Comparison of ENCODE assay signal across 8 cellular contexts in the genomic region with DNA sequence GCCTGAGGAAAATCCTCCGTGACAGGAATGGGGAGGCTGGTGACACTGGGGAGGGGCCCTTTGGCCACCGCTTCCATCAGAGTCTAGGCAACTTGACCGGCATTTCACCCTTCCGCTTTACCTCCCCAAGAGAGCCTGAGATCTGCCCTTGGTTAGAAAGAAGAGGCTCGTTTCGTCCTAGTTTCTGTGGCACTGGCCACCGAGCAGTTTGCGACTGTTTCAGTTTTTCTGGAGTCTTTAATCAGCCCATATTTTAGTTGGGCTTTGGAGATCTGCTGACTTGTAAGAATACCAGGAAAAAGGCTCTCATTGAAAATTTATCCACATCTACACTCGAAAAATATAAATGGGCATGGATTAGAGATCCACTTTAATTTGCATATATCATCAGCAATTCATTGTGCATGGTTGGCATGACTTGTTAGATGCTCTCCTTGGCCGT. TPM values are rescaled to one million over a fixed set of nuclear protein-coding genes. Genes with fewer than 3 reads are reported as not detected.
DNase-seq lines count a peak whose midpoint lies in the region; ATAC-seq, FAIRE-seq and TF ChIP-seq lines count a peak whose summit lies in the region.

No MANE protein-coding gene starts in this region.

- TF ChIP-seq CTCF in BJ (IDR thresholded peaks at IDR 0.05; ENCODE audit: insufficient read depth, low read depth, low read length), result no peak
- TF ChIP-seq CTCF in coronary artery (IDR thresholded peaks at IDR 0.05), result no peak

- DNase-seq in BJ (ENCODE audit: low read depth) (no peak), NCI-H526 (lab: John Stamatoyannopoulos, UW) (peak; percentile 65 to 85), coronary artery (ENCODE audit: low spot score) (no peak), GM12892 (ENCODE audit: insufficient read length) (no peak), NCI-H345 treated with DMSO at 0.1 percent for 48 hours (lab: John Stamatoyannopoulos, UW; ENCODE audit: unreplicated experiment) (no peak), iPS-NIHi7 (ENCODE audit: extremely low spot score) (no peak)
- DNase-seq in naive thymus-derived CD8-positive, alpha-beta T cell, result no peak

- H3K27ac ChIP-seq in coronary artery, result peak overlapping the region; percentile 82 to 92

- no peak for TF ChIP-seq POLR2A in GM12892 (IDR thresholded peaks at IDR 0.05; ENCODE audit: low read depth, low read length)

- H3K36me3 Mint-ChIP-seq in naive thymus-derived CD8-positive, alpha-beta T cell, result peaks cover 0 to 16% (median 0%) of the 10 kb centered on the region in 3 donors

- H3K27me3 ChIP-seq in BJ (ENCODE audit: control insufficient read depth, insufficient read depth, low read length), result peaks cover 2% of the 10 kb centered on the region; the same call in 1 of the 2 replicates

- no peak for FAIRE-seq in GM12892 (lab: Jason Lieb, UNC)

- peak overlapping the region; percentile 0 to 66 (median 50) for H3K4me3 Mint-ChIP-seq in naive thymus-derived CD8-positive, alpha-beta T cell

- no peaks in the 10 kb centered on the region for H3K9me3 Mint-ChIP-seq in naive thymus-derived CD8-positive, alpha-beta T cell

- H3K4me3 ChIP-seq in BJ (ENCODE audit: low read depth, low read length) (peak overlapping the region; percentile 44), coronary artery (peak overlapping the region; percentile 74)

- H3K27me3 Mint-ChIP-seq in naive thymus-derived CD8-positive, alpha-beta T cell, result peaks cover 34 to 73% (median 40%) of the 10 kb centered on the region in 5 donors

- ATAC-seq in GM21447 (IDR thresholded peaks at IDR 0.05; ENCODE audit: unreplicated experiment), result peak; percentile 40
- no peak for ATAC-seq in naive thymus-derived CD8-positive, alpha-beta T cell

- H3K36me3 ChIP-seq in BJ (ENCODE audit: control insufficient read depth, insufficient read depth, low read length), result no peaks in the 10 kb centered on the region

- H3K27ac Mint-ChIP-seq in naive thymus-derived CD8-positive, alpha-beta T cell, result no peak overlapping the region

- H3K4me1 Mint-ChIP-seq in naive thymus-derived CD8-positive, alpha-beta T cell, result peaks cover 2 to 13% (median 11%) of the 10 kb centered on the region in 4 donors

- POLR2A ChIA-PET in BJ (lab: Charles Lee), result no interaction called here
- POLR2A ChIA-PET in naive thymus-derived CD8-positive, alpha-beta T cell (lab: Charles Lee), result no interaction called here

- CTCF ChIA-PET in BJ (lab: Yijun Ruan, JAX), result no interaction called here

RNA-seq across cellular contexts. Expression of gene ANKS1B, which starts 0.4 kb away (rescaled TPM):
- polyA plus RNA-seq in BJ (2011; rRNA removed), result 0.27 TPM in 2 replicates
- polyA minus RNA-seq in BJ (2011; rRNA and poly(A)+ RNA removed), result 0.57 and 0.62 TPM in 2 replicates
- total RNA-seq in naive thymus-derived CD8-positive, alpha-beta T cell, result not detected
- not detected for polyA plus RNA-seq in naive thymus-derived CD8-positive, alpha-beta T cell
- polyA plus RNA-seq in GM12892 (2012; ENCODE audit: missing spikeins), result 0.34 TPM

Comparison
In these comparisons a context has a peak if more than half of its experiments do, and no peak if none do; other contexts are left out.
1. DNase-seq: peak in NCI-H526 (2 of 2); none in BJ (single experiment), coronary artery (single experiment), naive thymus-derived CD8-positive, alpha-beta T cell (0 of 10), GM12892 (single experiment), NCI-H345 treated with DMSO at 0.1 percent for 48 hours (single experiment) and iPS-NIHi7 (single experiment).